9 cellular contexts compared by ENCODE assay signal in genomic region chr5:28214292-28214691, GRCh38.
"Had no signal": no experiment of that assay in that cellular context is flagged by ENCODE, and none has a peak within 500 bp of the region (broad histone marks: within the 10 kb centered on the region; RNA-seq: fewer than 3 reads in every experiment).

No MANE protein-coding gene starts in this region.

- H3K27ac ChIP-seq: HL-60 had no signal

- H3K36me3 ChIP-seq: HAP-1 had no signal

- H3K4me1 ChIP-seq: HAP-1 had no signal

- H3K4me3 Mint-ChIP-seq: HFFc6, IgD-negative memory B cell had no signal

- H3K27ac Mint-ChIP-seq: HFFc6, IgD-negative memory B cell had no signal

- DNase-seq: GOT3, H7, HFFc6, KBM-7 had no signal

- ATAC-seq: HCT116, HepG2 had no signal

- H3K4me1 Mint-ChIP-seq: IgD-negative memory B cell had no signal

- H3K9me3 ChIP-seq: HAP-1 had no signal

- H3K4me3 ChIP-seq: HAP-1 had no signal

- H3K27me3 Mint-ChIP-seq: IgD-negative memory B cell had no signal

- H3K36me3 Mint-ChIP-seq: IgD-negative memory B cell had no signal
